15 cellular contexts compared by ENCODE assay signal in the genomic region with DNA sequence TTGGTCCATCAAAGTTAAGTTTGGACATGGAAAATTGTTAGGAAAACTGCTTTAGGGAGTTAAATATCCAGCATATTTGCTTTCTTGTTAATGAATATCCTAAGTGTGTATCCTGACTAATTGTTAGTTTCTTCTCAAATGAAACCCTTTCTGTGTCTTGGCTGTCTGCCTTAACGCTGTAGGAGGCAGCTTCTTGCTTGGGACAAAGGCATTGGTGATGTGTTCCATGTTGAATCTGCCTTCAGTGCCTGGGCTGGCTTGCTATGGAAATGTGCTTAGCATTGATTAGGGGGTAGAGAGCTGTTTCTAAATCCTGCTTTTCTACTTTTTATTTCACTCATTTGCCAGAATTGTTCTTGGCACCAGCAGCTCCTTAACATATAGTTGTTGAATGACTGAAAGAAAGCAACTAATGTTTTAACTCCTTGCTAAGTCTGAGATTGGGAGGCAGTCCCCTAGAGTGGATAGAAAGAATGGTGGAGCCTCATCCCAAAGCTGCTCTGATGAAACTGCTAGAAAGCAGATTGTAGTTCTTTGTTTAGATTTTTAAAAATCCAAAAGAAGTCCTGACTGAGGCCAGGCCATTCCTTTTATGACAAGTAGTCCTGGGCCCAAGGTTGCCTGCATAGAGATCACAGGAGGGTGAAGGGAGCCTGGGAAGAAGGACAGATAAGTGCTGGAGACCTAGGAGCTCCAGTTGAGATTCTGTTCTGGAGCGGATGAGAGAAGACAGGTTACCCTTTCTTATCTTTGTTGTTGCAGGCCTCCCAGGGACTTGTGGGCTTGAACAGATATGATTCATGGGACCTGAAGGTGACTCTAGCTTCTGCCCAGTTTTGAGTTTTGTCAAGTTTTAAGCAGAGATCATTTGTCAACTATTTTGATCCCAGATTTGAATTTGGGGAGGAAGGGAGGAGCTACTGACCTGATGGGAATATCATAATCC. TPM values are rescaled to one million over a fixed set of nuclear protein-coding genes. Genes with fewer than 3 reads are reported as not detected.
DNase-seq lines count a peak whose midpoint lies in the region; ATAC-seq, FAIRE-seq and TF ChIP-seq lines count a peak whose summit lies in the region.
"Had no signal": no experiment of that assay in that cellular context is flagged by ENCODE, and none has a peak within 500 bp of the region (broad histone marks: within the 10 kb centered on the region; RNA-seq: fewer than 3 reads in every experiment).

No MANE protein-coding gene starts in this region.

- no peak overlapping the region for H3K4me2 ChIP-seq in GM12878 (ENCODE audit: control insufficient read depth, insufficient read depth)

- H3K4me3 ChIP-seq in GM12878 (no peak overlapping the region), psoas muscle (no peak overlapping the region), prostate gland (no peak overlapping the region)
- H3K4me3 ChIP-seq: GM23338, lung had no signal

- no peaks in the 10 kb centered on the region for H3K27me3 ChIP-seq in GM12878 (replicated peaks in 1 of 2; ENCODE audit: control insufficient read depth in 2 of 2, insufficient read depth in 2 of 2, low read length in 1 of 2)
- no peaks in the 10 kb centered on the region for H3K27me3 ChIP-seq in psoas muscle (ENCODE audit: insufficient read depth in 3 of 3, low read length in 2 of 3)
- H3K27me3 ChIP-seq in prostate gland (replicated peaks; ENCODE audit: insufficient read depth), result no peaks in the 10 kb centered on the region

- TF ChIP-seq POLR2A in GM12878 (IDR thresholded peaks at IDR 0.05; ENCODE audit: low read depth, low read length), result 0 out of 2 replicates have a peak, but pooled peaks have one; percentile 34
- TF ChIP-seq POLR2A in prostate gland (IDR thresholded peaks at IDR 0.05), result no peak

- peak overlapping the region; percentile 69 for H3K27ac Mint-ChIP-seq in T-helper 2 cell treated with Interferon-gamma antibody and Interleukin-4, amounts not matched to agents 5 μg/mL and 100 μg/mL, for 36 hours
- peak overlapping the region; percentile 76 for H3K27ac Mint-ChIP-seq in T-helper 1 cell treated with Interleukin-12 subunit alpha and Interleukin-12 subunit beta and Interleukin-4 antibody, amounts not matched to agents 30 μg/mL and 1 μg/mL, for 36 hours
- H3K27ac Mint-ChIP-seq in neural crest cell (ENCODE audit: unreplicated experiment), result peak overlapping the region; percentile 58
- H3K27ac Mint-ChIP-seq: GM23338 had no signal

- POLR2A ChIA-PET in GM12878 (lab: Charles Lee), result interaction anchor here (0.6 to 1.5 kb wide), 4 partner anchors 10 to 218 kb away, joined by 3 to 5 read pairs (median 3); no protein-coding TSS in a partner anchor

- WGBS in GM12878 (ENCODE audit: insufficient coverage, insufficient replicate concordance, low lambda C conversion rate, missing lambda C conversion rate), result 97% methylated on average over 2 of the region's 2 CpGs
- WGBS in psoas muscle, 3 donors, result 96 to 100% (median 99%) methylated on average over 2 of the region's 2 CpGs
- 95% methylated on average over 2 of the region's 2 CpGs for WGBS in prostate gland

- H3K9me3 Mint-ChIP-seq in T-helper 2 cell treated with Interferon-gamma antibody and Interleukin-4, amounts not matched to agents 5 μg/mL and 100 μg/mL, for 36 hours, result no peaks in the 10 kb centered on the region
- no peaks in the 10 kb centered on the region for H3K9me3 Mint-ChIP-seq in T-helper 1 cell treated with Interleukin-12 subunit alpha and Interleukin-12 subunit beta and Interleukin-4 antibody, amounts not matched to agents 30 μg/mL and 1 μg/mL, for 36 hours
- H3K9me3 Mint-ChIP-seq in neural crest cell, result no peaks in the 10 kb centered on the region
- H3K9me3 Mint-ChIP-seq: GM23338 had no signal

- no peak for ATAC-seq in GM12878
- no peak for ATAC-seq in psoas muscle
- ATAC-seq: GM23338 had no signal

- H3K4me1 ChIP-seq in GM12878 (ENCODE audit: control insufficient read depth, insufficient read depth, low read length), result peaks cover 20% of the 10 kb centered on the region
- peaks cover 10% of the 10 kb centered on the region for H3K4me1 ChIP-seq in psoas muscle
- H3K4me1 ChIP-seq in prostate gland (replicated peaks), result no peaks in the 10 kb centered on the region

- TF ChIP-seq EP300 in GM12878 (IDR thresholded peaks at IDR 0.05; ENCODE audit: borderline replicate concordance in 1 of 2, control insufficient read depth in 1 of 2, low read depth in 2 of 2, low read length in 2 of 2), result no peak

- no TSS peak for BruUV-seq in GM12878 (replicated peaks; lab: Mats Ljungman, UMichigan)

- H3K9ac ChIP-seq in GM12878 (ENCODE audit: control insufficient read depth, insufficient read depth, low read length), result no peak overlapping the region

- FAIRE-seq in GM12878 (lab: Jason Lieb, UNC), result no peak
- FAIRE-seq: astrocyte had no signal

- H3K79me2 ChIP-seq in GM12878 (ENCODE audit: control insufficient read depth, insufficient read depth, low read length), result no peaks in the 10 kb centered on the region

- H3K36me3 ChIP-seq in GM12878 (ENCODE audit: control insufficient read depth in 2 of 2, insufficient read depth in 2 of 2, low read length in 1 of 2) (peaks cover 0 to 4% of the 10 kb centered on the region in 2 experiments; a peak in 3 of 4 replicates), psoas muscle (ENCODE audit: insufficient read depth in 1 of 2, low read depth in 1 of 2) (peaks cover 8 to 53% of the 10 kb centered on the region in 2 donors), prostate gland (no peaks in the 10 kb centered on the region)

- H3K36me3 Mint-ChIP-seq in T-helper 2 cell treated with Interferon-gamma antibody and Interleukin-4, amounts not matched to agents 5 μg/mL and 100 μg/mL, for 36 hours (ENCODE audit: low read depth), result peaks cover 84% of the 10 kb centered on the region
- peaks cover 78% of the 10 kb centered on the region for H3K36me3 Mint-ChIP-seq in T-helper 1 cell treated with Interleukin-12 subunit alpha and Interleukin-12 subunit beta and Interleukin-4 antibody, amounts not matched to agents 30 μg/mL and 1 μg/mL, for 36 hours (ENCODE audit: low read depth)
- peaks cover 23% of the 10 kb centered on the region for H3K36me3 Mint-ChIP-seq in neural crest cell (ENCODE audit: low read depth)

- H3K4me1 Mint-ChIP-seq in T-helper 2 cell treated with Interferon-gamma antibody and Interleukin-4, amounts not matched to agents 5 μg/mL and 100 μg/mL, for 36 hours (ENCODE audit: low read depth), result peaks cover 87% of the 10 kb centered on the region
- H3K4me1 Mint-ChIP-seq in T-helper 1 cell treated with Interleukin-12 subunit alpha and Interleukin-12 subunit beta and Interleukin-4 antibody, amounts not matched to agents 30 μg/mL and 1 μg/mL, for 36 hours (ENCODE audit: low read depth), result peaks cover 88% of the 10 kb centered on the region
- H3K4me1 Mint-ChIP-seq in neural crest cell, result peaks cover 16% of the 10 kb centered on the region

- no peak overlapping the region for H3K27ac ChIP-seq in GM12878 (ENCODE audit: control insufficient read depth, insufficient read depth)
- H3K27ac ChIP-seq in psoas muscle, result no peak overlapping the region
- no peak overlapping the region for H3K27ac ChIP-seq in prostate gland
- H3K27ac ChIP-seq: 22Rv1 had no signal

- TF ChIP-seq RAD21 in GM12878 (IDR thresholded peaks at IDR 0.05; ENCODE audit: insufficient read depth, low read depth, low read length), result no peak

- intact Hi-C loops in GM12878 (cut with micrococcal nuclease; ENCODE audit: unreplicated experiment) (no loop called here), psoas muscle (cut with DNase I) (no loop called here), prostate gland (cut with DNase I) (no loop called here)

- H3K27me3 Mint-ChIP-seq in T-helper 2 cell treated with Interferon-gamma antibody and Interleukin-4, amounts not matched to agents 5 μg/mL and 100 μg/mL, for 36 hours (ENCODE audit: low read depth), result no peaks in the 10 kb centered on the region
- H3K27me3 Mint-ChIP-seq in T-helper 1 cell treated with Interleukin-12 subunit alpha and Interleukin-12 subunit beta and Interleukin-4 antibody, amounts not matched to agents 30 μg/mL and 1 μg/mL, for 36 hours (ENCODE audit: low read depth), result no peaks in the 10 kb centered on the region
- H3K27me3 Mint-ChIP-seq in neural crest cell (ENCODE audit: low read depth), result no peaks in the 10 kb centered on the region

- no peak overlapping the region for H2AFZ ChIP-seq in GM12878 (ENCODE audit: control insufficient read depth, low read depth, low read length)
- H2AFZ ChIP-seq: GM23338 had no signal

- peak overlapping the region; percentile 76 for H3K4me3 Mint-ChIP-seq in T-helper 2 cell treated with Interferon-gamma antibody and Interleukin-4, amounts not matched to agents 5 μg/mL and 100 μg/mL, for 36 hours
- H3K4me3 Mint-ChIP-seq in T-helper 1 cell treated with Interleukin-12 subunit alpha and Interleukin-12 subunit beta and Interleukin-4 antibody, amounts not matched to agents 30 μg/mL and 1 μg/mL, for 36 hours, result peak overlapping the region; percentile 68
- no peak overlapping the region for H3K4me3 Mint-ChIP-seq in neural crest cell
- H3K4me3 Mint-ChIP-seq: GM23338 had no signal

- no peaks in the 10 kb centered on the region for H4K20me1 ChIP-seq in GM12878 (ENCODE audit: control insufficient read depth, insufficient read depth)

- CTCF ChIA-PET in GM12878 (lab: Yijun Ruan, JAX), result interaction anchor here (1.0 to 6.3 kb wide), 5 partner anchors 9 to 246 kb away, joined by 4 to 45 read pairs (median 6); no protein-coding TSS in a partner anchor

- no peak for DNase-seq in T-helper 2 cell treated with Interferon-gamma antibody and Interleukin-4, amounts not matched to agents 5 μg/mL and 100 μg/mL, for 36 hours (ENCODE audit: low spot score)
- DNase-seq in T-helper 2 cell (no peak), GM12878 (ENCODE audit: low read depth, low spot score) (no peak), neural crest cell (ENCODE audit: low read depth, low spot score) (no peak), HuH-7.5 (ENCODE audit: low spot score) (no peak), psoas muscle (no peak), prostate gland (ENCODE audit: low spot score) (no peak)
- DNase-seq: COR-L47, NCI-H1436, NCI-H510A treated with DMSO at 0.1 percent for 48 hours had no signal

- SMC1A ChIA-PET in GM12878 (lab: Charles Lee; ENCODE audit: uncharacterized antibody, unreplicated experiment), result interaction anchor here (0.5 to 2.3 kb wide), 7 partner anchors 9 to 246 kb away, joined by 3 to 12 read pairs (median 4); no protein-coding TSS in a partner anchor

- TF ChIP-seq CTCF in GM12878 (IDR thresholded peaks at IDR 0.05 in 2 of 3, conservative IDR thresholded peaks at IDR 0.05 in 1 of 3; ENCODE audit: control insufficient read depth in 2 of 3, extremely low read depth in 1 of 3, insufficient read depth in 1 of 3, low read depth in 3 of 3, low read length in 3 of 3), result no peak
- no peak for TF ChIP-seq CTCF in neural crest cell (conservative IDR thresholded peaks at IDR 0.05)
- no peak for TF ChIP-seq CTCF in psoas muscle (IDR thresholded peaks at IDR 0.05)
- TF ChIP-seq CTCF in prostate gland (IDR thresholded peaks at IDR 0.05), result no peak

- no peaks in the 10 kb centered on the region for H3K9me3 ChIP-seq in GM12878 (replicated peaks; ENCODE audit: control insufficient read depth, insufficient read depth, low read length)
- no peaks in the 10 kb centered on the region for H3K9me3 ChIP-seq in psoas muscle
- no peaks in the 10 kb centered on the region for H3K9me3 ChIP-seq in prostate gland

- in situ Hi-C loops in GM12878 (cut with MboI), result no loop called here

- RAD21 ChIA-PET in GM12878 (lab: Charles Lee; ENCODE audit: unreplicated experiment), result interaction anchor here (0.6 to 1.4 kb wide), 4 partner anchors 12 to 32 kb away, joined by 3 to 5 read pairs (median 4); no protein-coding TSS in a partner anchor

RNA-seq across cellular contexts. Expression of a gene that starts 39.3 kb away (rescaled TPM):
- 46.6 and 47.8 TPM in 2 replicates for total RNA-seq in GM12878 (2013; cell fraction: nucleolus; rRNA removed)
- total RNA-seq in GM12878 (2014; rRNA removed) (18.9 and 20.5 TPM in 2 replicates), GM12878 (2014; rRNA removed; fragmentation: Illumina TruSeq; extraction: Trizol) (13.5 and 14.4 TPM in 2 replicates), GM12878 (2021) (14.5 and 15.4 TPM in 2 replicates), neural crest cell (17.0 and 17.4 TPM in 2 replicates), psoas muscle (10 to 100 TPM in 2 of 4 donors, 1 to 10 TPM in 2; 5.4 to 15.5 (median 9.0) TPM), prostate gland (10 to 100 TPM; 16.2 to 16.3 TPM)
- 4.2 TPM for polyA plus RNA-seq in GM12878 (2011; ENCODE audit: low read depth)
- polyA plus RNA-seq in GM12878 (2011; rRNA removed) (18.7 and 22.6 TPM in 2 replicates), GM12878 (2014; fragmentation: Illumina TruSeq; extraction: Trizol) (12.9 and 16.9 TPM in 2 replicates), GM12878 (2014; fragmentation: Nextera tagmentation; extraction: Ambion mirVana) (1 to 10 TPM; 5.6 to 6.9 TPM), GM12878 (2014; rRNA removed) (13.2 and 13.5 TPM in 2 replicates), GM12878 (2016; fragmentation: Nextera tagmentation; extraction: Ambion mirVana) (10 to 100 TPM; 24.3 to 27.8 TPM), psoas muscle (10 to 100 TPM in 2 of 3 donors, 1 to 10 TPM in 1; 8.2 to 24.4 (median 11.9) TPM)
- polyA plus RNA-seq in GM12878 (2011; cell fraction: cytosol; rRNA removed), result 14.2 and 14.3 TPM in 2 replicates
- 14.9 and 17.4 TPM in 2 replicates for polyA plus RNA-seq in GM12878 (2011; cell fraction: nucleus; rRNA removed)
- 6.9 and 7.2 TPM in 2 replicates for polyA plus RNA-seq in GM12878 (2012)
- 21.0 and 22.2 TPM in 2 replicates for polyA minus RNA-seq in GM12878 (2011; rRNA and poly(A)+ RNA removed)
- polyA minus RNA-seq in GM12878 (2011; cell fraction: cytosol; rRNA and poly(A)+ RNA removed), result 6.0 and 10.7 TPM in 2 replicates
- 27.0 and 38.5 TPM in 2 replicates for polyA minus RNA-seq in GM12878 (2011; cell fraction: nucleus; rRNA and poly(A)+ RNA removed)

RNA-seq across cellular contexts. Expression of a gene that starts 39.6 kb away (rescaled TPM):
- total RNA-seq in GM12878 (2013; cell fraction: nucleolus; rRNA removed), result 3.3 and 3.5 TPM in 2 replicates
- total RNA-seq in GM12878 (2014; rRNA removed), result 10.7 and 10.8 TPM in 2 replicates
- 13.0 and 14.7 TPM in 2 replicates for total RNA-seq in GM12878 (2014; rRNA removed; fragmentation: Illumina TruSeq; extraction: Trizol)
- total RNA-seq in GM12878 (2021), result 15.4 and 20.6 TPM in 2 replicates
- polyA plus RNA-seq in GM12878 (2011; ENCODE audit: low read depth), result 5.3 TPM
- polyA plus RNA-seq in GM12878 (2011; rRNA removed), result 26.1 and 39.1 TPM in 2 replicates
- 7.1 and 7.3 TPM in 2 replicates for polyA plus RNA-seq in GM12878 (2011; cell fraction: cytosol; rRNA removed)
- 3.4 and 5.5 TPM in 2 replicates for polyA plus RNA-seq in GM12878 (2011; cell fraction: nucleus; rRNA removed)
- 10.3 and 11.2 TPM in 2 replicates for polyA plus RNA-seq in GM12878 (2012)
- 18.0 and 19.0 TPM in 2 replicates for polyA plus RNA-seq in GM12878 (2014; fragmentation: Illumina TruSeq; extraction: Trizol)
- 10 to 100 TPM; 67.1 to 71.8 TPM for polyA plus RNA-seq in GM12878 (2014; fragmentation: Nextera tagmentation; extraction: Ambion mirVana)
- 9.2 and 10.9 TPM in 2 replicates for polyA plus RNA-seq in GM12878 (2014; rRNA removed)
- 10 to 100 TPM; 50.6 to 54.8 TPM for polyA plus RNA-seq in GM12878 (2016; fragmentation: Nextera tagmentation; extraction: Ambion mirVana)
- polyA minus RNA-seq in GM12878 (2011; rRNA and poly(A)+ RNA removed), result 5.8 and 6.9 TPM in 2 replicates
- polyA minus RNA-seq in GM12878 (2011; cell fraction: cytosol; rRNA and poly(A)+ RNA removed), result 3.3 and 3.7 TPM in 2 replicates
- 2.7 and 3.5 TPM in 2 replicates for polyA minus RNA-seq in GM12878 (2011; cell fraction: nucleus; rRNA and poly(A)+ RNA removed)
- 31.9 and 32.1 TPM in 2 replicates for total RNA-seq in neural crest cell
- 10 to 100 TPM; 23.5 to 53.3 (median 43.3) TPM for total RNA-seq in psoas muscle
- 100 to 1,000 TPM in 1 of 3 donors, 10 to 100 TPM in 2; 33.4 to 108 (median 76.9) TPM for polyA plus RNA-seq in psoas muscle
- 10 to 100 TPM; 12.4 to 13.8 TPM for total RNA-seq in prostate gland
